ENCODE assay signal across 23 cellular contexts in genomic region chr7:150745086-150745485, GRCh38. TPM values are rescaled to one million over a fixed set of nuclear protein-coding genes. Genes with fewer than 3 reads are reported as not detected.
DNase-seq lines count a peak whose midpoint lies in the region; ATAC-seq, FAIRE-seq and TF ChIP-seq lines count a peak whose summit lies in the region.
"Had no signal": no experiment of that assay in that cellular context is flagged by ENCODE, and none has a peak within 500 bp of the region (broad histone marks: within the 10 kb centered on the region; RNA-seq: fewer than 3 reads in every experiment).

No MANE protein-coding gene starts in this region.

- peak overlapping the region; percentile 89 for H3K4me3 Mint-ChIP-seq in activated CD4-positive, alpha-beta T cell treated with anti-CD3 and anti-CD28 coated beads, Interleukin-2, amount 10 ng/mL, durations not matched to agents 24 days and 14 days
- peak overlapping the region; percentile 89 for H3K4me3 Mint-ChIP-seq in activated T-helper 17 cell treated with anti-CD3 and anti-CD28 coated beads, Interleukin-2, amount 50 U/mL, for 72 hours
- peak overlapping the region; percentile 52 for H3K4me3 Mint-ChIP-seq in natural killer cell
- H3K4me3 Mint-ChIP-seq: B cell, naive B cell had no signal

- peak overlapping the region; percentile 89 for H3K27ac Mint-ChIP-seq in activated CD4-positive, alpha-beta T cell treated with anti-CD3 and anti-CD28 coated beads, Interleukin-2, amount 10 ng/mL, durations not matched to agents 24 days and 14 days
- H3K27ac Mint-ChIP-seq in activated T-helper 17 cell treated with anti-CD3 and anti-CD28 coated beads, Interleukin-2, amount 50 U/mL, for 72 hours, result peak overlapping the region; percentile 97
- H3K27ac Mint-ChIP-seq in natural killer cell, result peak overlapping the region; percentile 86 to 91
- H3K27ac Mint-ChIP-seq: B cell, naive B cell had no signal

- no peaks in the 10 kb centered on the region for H3K9me3 Mint-ChIP-seq in activated CD4-positive, alpha-beta T cell treated with anti-CD3 and anti-CD28 coated beads, Interleukin-2, amount 10 ng/mL, durations not matched to agents 24 days and 14 days
- no peaks in the 10 kb centered on the region for H3K9me3 Mint-ChIP-seq in activated T-helper 17 cell treated with anti-CD3 and anti-CD28 coated beads, Interleukin-2, amount 50 U/mL, for 72 hours
- no peaks in the 10 kb centered on the region for H3K9me3 Mint-ChIP-seq in natural killer cell

- peak; percentile 64 for DNase-seq in activated CD4-positive, alpha-beta T cell treated with anti-CD3 and anti-CD28 coated beads, Interleukin-2, amount 10 ng/mL, durations not matched to agents 24 days and 14 days
- DNase-seq in activated CD4-positive, alpha-beta T cell treated with anti-CD3 and anti-CD28 coated beads for 48 hours, result no peak
- DNase-seq in GM12892 (ENCODE audit: insufficient read length), result no peak
- no peak for DNase-seq in natural killer cell
- DNase-seq in DMS 273 (lab: John Stamatoyannopoulos, UW; ENCODE audit: unreplicated experiment), result no peak
- no peak for DNase-seq in NCI-H146 treated with DMSO at 0.1 percent for 48 hours (lab: John Stamatoyannopoulos, UW; ENCODE audit: unreplicated experiment)
- DNase-seq: dermis blood vessel endothelial cell, heart left ventricle, left colon, mesenchymal stem cell, naive B cell, NCI-H1105, NCI-H446, ovary, Right ventricle myocardium superior, substantia nigra had no signal

- FAIRE-seq in GM12892 (lab: Jason Lieb, UNC), result no peak
- FAIRE-seq: A204.1, GM18507, H54, TTC549 had no signal

- no peaks in the 10 kb centered on the region for H3K27me3 Mint-ChIP-seq in activated CD4-positive, alpha-beta T cell treated with anti-CD3 and anti-CD28 coated beads, Interleukin-2, amount 10 ng/mL, durations not matched to agents 24 days and 14 days
- H3K27me3 Mint-ChIP-seq in activated T-helper 17 cell treated with anti-CD3 and anti-CD28 coated beads, Interleukin-2, amount 50 U/mL, for 72 hours, result no peaks in the 10 kb centered on the region
- no peaks in the 10 kb centered on the region for H3K27me3 Mint-ChIP-seq in natural killer cell (ENCODE audit: low read depth in 2 of 2)

- TF ChIP-seq POLR2A in GM12892 (IDR thresholded peaks at IDR 0.05; ENCODE audit: low read depth, low read length), result 0 out of 2 replicates have a peak, but pooled peaks have one; percentile 27

- H3K36me3 Mint-ChIP-seq in activated CD4-positive, alpha-beta T cell treated with anti-CD3 and anti-CD28 coated beads, Interleukin-2, amount 10 ng/mL, durations not matched to agents 24 days and 14 days (ENCODE audit: low read depth), result peaks cover 67% of the 10 kb centered on the region
- peaks cover 70% of the 10 kb centered on the region for H3K36me3 Mint-ChIP-seq in activated T-helper 17 cell treated with anti-CD3 and anti-CD28 coated beads, Interleukin-2, amount 50 U/mL, for 72 hours (ENCODE audit: low read depth)
- H3K36me3 Mint-ChIP-seq in natural killer cell, result peaks cover 46% of the 10 kb centered on the region
- H3K36me3 Mint-ChIP-seq: naive B cell had no signal

- no peak for ATAC-seq in activated T-helper 17 cell treated with anti-CD3 and anti-CD28 coated beads, Interleukin-2, amount 50 U/mL, for 72 hours (replicated peaks)
- ATAC-seq in natural killer cell, result no peak
- ATAC-seq in GM18873 (IDR thresholded peaks at IDR 0.05; ENCODE audit: low FRiP score, unreplicated experiment), result no peak
- ATAC-seq: left colon had no signal

- peaks cover 91% of the 10 kb centered on the region for H3K4me1 Mint-ChIP-seq in activated CD4-positive, alpha-beta T cell treated with anti-CD3 and anti-CD28 coated beads, Interleukin-2, amount 10 ng/mL, durations not matched to agents 24 days and 14 days
- peaks cover 61% of the 10 kb centered on the region for H3K4me1 Mint-ChIP-seq in activated T-helper 17 cell treated with anti-CD3 and anti-CD28 coated beads, Interleukin-2, amount 50 U/mL, for 72 hours
- H3K4me1 Mint-ChIP-seq in natural killer cell, result peaks cover 97 to 99% of the 10 kb centered on the region in 2 donors
- H3K4me1 Mint-ChIP-seq: B cell had no signal

- intact Hi-C loops in activated CD4-positive, alpha-beta T cell treated with anti-CD3 and anti-CD28 coated beads, Interleukin-2, amount 10 ng/mL, durations not matched to agents 24 days and 14 days (cut with micrococcal nuclease), result no loop called here
- intact Hi-C loops in natural killer cell (cut with micrococcal nuclease), result no loop called here

- no peak for TF ChIP-seq CTCF in natural killer cell (IDR thresholded peaks at IDR 0.05)

RNA-seq across cellular contexts. Expression of gene GIMAP5, which starts 7.9 kb away (rescaled TPM):
- total RNA-seq in activated CD4-positive, alpha-beta T cell treated with anti-CD3 and anti-CD28 coated beads, Interleukin-2, amount 10 ng/mL, durations not matched to agents 24 days and 14 days, result 44.4 and 50.9 TPM in 2 replicates
- 25.7 TPM for polyA plus RNA-seq in GM12892 (2012; ENCODE audit: missing spikeins)
- total RNA-seq in activated T-helper 17 cell treated with anti-CD3 and anti-CD28 coated beads, Interleukin-2, amount 50 U/mL, for 72 hours, result 100 to 1,000 TPM; 106 to 142 TPM
- 10 to 100 TPM; 29.2 to 64.1 (median 35.3) TPM for total RNA-seq in natural killer cell

RNA-seq across cellular contexts. Expression of gene GIMAP1, which starts 28.7 kb away (rescaled TPM):
- 4.9 and 6.0 TPM in 2 replicates for total RNA-seq in activated CD4-positive, alpha-beta T cell treated with anti-CD3 and anti-CD28 coated beads, Interleukin-2, amount 10 ng/mL, durations not matched to agents 24 days and 14 days
- 1.3 TPM for polyA plus RNA-seq in GM12892 (2012; ENCODE audit: missing spikeins)
- 1 to 10 TPM; 5.1 to 5.6 TPM for total RNA-seq in activated T-helper 17 cell treated with anti-CD3 and anti-CD28 coated beads, Interleukin-2, amount 50 U/mL, for 72 hours
- 10 to 100 TPM; 11.1 to 23.9 (median 13.3) TPM for total RNA-seq in natural killer cell

RNA-seq across cellular contexts. Expression of gene TMEM176B, which starts 55.1 kb away (rescaled TPM):
- total RNA-seq in activated CD4-positive, alpha-beta T cell treated with anti-CD3 and anti-CD28 coated beads, Interleukin-2, amount 10 ng/mL, durations not matched to agents 24 days and 14 days, result not detected in 2 replicates
- not detected for polyA plus RNA-seq in GM12892 (2012; ENCODE audit: missing spikeins)
- total RNA-seq in activated T-helper 17 cell treated with anti-CD3 and anti-CD28 coated beads, Interleukin-2, amount 50 U/mL, for 72 hours, result not detected
- 1 to 10 TPM in 1 of 3 donors, not detected in 2; 4.0 TPM for total RNA-seq in natural killer cell
- total RNA-seq: dermis blood vessel endothelial cell had no signal

RNA-seq across cellular contexts. Expression of gene TMEM176A, which starts 55.5 kb away (rescaled TPM):
- total RNA-seq in activated CD4-positive, alpha-beta T cell treated with anti-CD3 and anti-CD28 coated beads, Interleukin-2, amount 10 ng/mL, durations not matched to agents 24 days and 14 days, result not detected in 2 replicates
- not detected for polyA plus RNA-seq in GM12892 (2012; ENCODE audit: missing spikeins)
- total RNA-seq in activated T-helper 17 cell treated with anti-CD3 and anti-CD28 coated beads, Interleukin-2, amount 50 U/mL, for 72 hours, result under 1 TPM in 1 of 2 donors, not detected in 1; 0.45 TPM
- total RNA-seq in natural killer cell, result 1 to 10 TPM in 1 of 3 donors, not detected in 2; 2.0 TPM
- total RNA-seq: B cell, dermis blood vessel endothelial cell had no signal

RNA-seq across cellular contexts. Expression of gene GIMAP2, which starts 59.6 kb away (rescaled TPM):
- 28.2 TPM in 2 replicates for total RNA-seq in activated CD4-positive, alpha-beta T cell treated with anti-CD3 and anti-CD28 coated beads, Interleukin-2, amount 10 ng/mL, durations not matched to agents 24 days and 14 days
- 29.7 TPM for polyA plus RNA-seq in GM12892 (2012; ENCODE audit: missing spikeins)
- total RNA-seq in activated T-helper 17 cell treated with anti-CD3 and anti-CD28 coated beads, Interleukin-2, amount 50 U/mL, for 72 hours, result 10 to 100 TPM; 29.1 to 44.9 TPM
- 10 to 100 TPM; 47.5 to 77.5 (median 61.0) TPM for total RNA-seq in natural killer cell
